In the genomic region with DNA sequence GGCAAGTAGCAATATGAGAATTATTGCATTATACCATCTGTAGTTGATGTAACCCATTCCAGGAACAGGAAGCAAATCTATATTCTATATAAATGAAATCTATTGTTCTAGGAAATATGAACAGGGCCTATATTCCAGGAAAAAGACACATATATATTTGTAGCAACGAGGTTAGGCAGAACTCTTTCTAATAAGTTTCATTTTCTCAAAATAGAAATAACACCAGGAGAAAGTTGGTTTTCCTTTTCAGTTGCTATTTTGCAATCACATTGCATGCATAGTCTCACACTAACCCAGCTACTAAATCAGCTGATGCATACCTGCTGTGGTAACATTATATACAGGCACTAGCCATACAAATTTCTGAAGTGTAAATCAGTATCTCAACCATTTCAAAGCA, we compare ENCODE assay signal across 9 cellular contexts. TPM values are rescaled to one million over a fixed set of nuclear protein-coding genes. Genes with fewer than 3 reads are reported as not detected.
DNase-seq lines count a peak whose midpoint lies in the region; ATAC-seq, FAIRE-seq and TF ChIP-seq lines count a peak whose summit lies in the region.
"Had no signal": no experiment of that assay in that cellular context is flagged by ENCODE, and none has a peak within 500 bp of the region (broad histone marks: within the 10 kb centered on the region; RNA-seq: fewer than 3 reads in every experiment).

No MANE protein-coding gene starts in this region.

- H3K4me1 ChIP-seq in Panc1 (ENCODE audit: control insufficient read depth, insufficient read depth, low read length) (no peaks in the 10 kb centered on the region; the same call in 1 of the 2 replicates), kidney (ENCODE audit: control insufficient read depth in 1 of 2, insufficient read depth in 1 of 2, low read depth in 1 of 2, low read length in 2 of 2) (peaks cover 2 to 4% of the 10 kb centered on the region in 2 donors)

- H3K4me3 ChIP-seq in Panc1 (ENCODE audit: low read depth in 2 of 2, low read length in 2 of 2): no peak overlapping the region
- no peak overlapping the region for H3K4me3 ChIP-seq in foreskin fibroblast (ENCODE audit: low read depth in 1 of 2, low read length in 2 of 2)
- no peak overlapping the region for H3K4me3 ChIP-seq in kidney (ENCODE audit: low read length in 2 of 2)
- H3K4me3 ChIP-seq: lung had no signal

- POLR2A ChIA-PET in Panc1 (lab: Charles Lee): no interaction called here

- H3K9ac ChIP-seq in kidney (ENCODE audit: low read length in 2 of 2): no peak overlapping the region

- FAIRE-seq in GM19239 (lab: Jason Lieb, UNC): peak; percentile 86
- no peak for FAIRE-seq in kidney (lab: Jason Lieb, UNC)

- TF ChIP-seq CTCF in Panc1 (IDR thresholded peaks at IDR 0.05): no peak
- TF ChIP-seq CTCF in foreskin fibroblast (IDR thresholded peaks at IDR 0.05; ENCODE audit: low read depth, low read length): no peak
- no peak for TF ChIP-seq CTCF in kidney (IDR thresholded peaks at IDR 0.05; ENCODE audit: borderline replicate concordance, extremely low read depth, insufficient read depth)

- BruUV-seq in Panc1 (replicated peaks; lab: Mats Ljungman, UMichigan): no TSS peak

- CTCF ChIA-PET in Panc1 (lab: Charles Lee): no interaction called here

- H3K27me3 ChIP-seq in Panc1 (ENCODE audit: control insufficient read depth, insufficient read depth, low read length): no peaks in the 10 kb centered on the region

- H3K27ac ChIP-seq in Panc1 (ENCODE audit: low read length) (peak overlapping the region; percentile 46; the same call in 1 of the 2 replicates), kidney (ENCODE audit: low read depth in 2 of 2, low read length in 2 of 2) (peak overlapping the region in 1 of 2 donors; percentile 53)

- no peaks in the 10 kb centered on the region for H3K36me3 ChIP-seq in Panc1 (ENCODE audit: control insufficient read depth, insufficient read depth, low read length)
- H3K36me3 ChIP-seq in kidney (ENCODE audit: control insufficient read depth in 1 of 2, insufficient read depth in 2 of 2, low read length in 2 of 2): no peaks in the 10 kb centered on the region

- ATAC-seq in Panc1: no peak
- ATAC-seq in stimulated activated naive CD8-positive, alpha-beta T cell treated with anti-CD3 and anti-CD28 coated beads, Interleukin-15, Interleukin-2, amounts not matched to agents 100 U/mL and 50 U/mL, for 24 hours: peak; percentile 45
- no peak for ATAC-seq in HG03521 (IDR thresholded peaks at IDR 0.05; ENCODE audit: unreplicated experiment)
- ATAC-seq in HG03460 (IDR thresholded peaks at IDR 0.05; ENCODE audit: unreplicated experiment): no peak
- ATAC-seq in GM18873 (IDR thresholded peaks at IDR 0.05; ENCODE audit: low FRiP score, unreplicated experiment): no peak

- no peak for DNase-seq in GM19239 (ENCODE audit: insufficient read length, low spot score)
- DNase-seq in Panc1 (ENCODE audit: low read depth, low spot score): no peak
- peak; percentile 47 to 72 for DNase-seq in foreskin fibroblast
- DNase-seq in stimulated activated naive CD8-positive, alpha-beta T cell treated with anti-CD3 and anti-CD28 coated beads, Interleukin-15, Interleukin-2, amounts not matched to agents 100 U/mL and 50 U/mL, for 24 hours: no peak
- no peak for DNase-seq in kidney

- in situ Hi-C loops in Panc1 (cut with HindIII; ENCODE audit: low pct_unique_long_range_greater_than_20kb, low sequenced_read_pairs): no loop called here

- H3K9me3 ChIP-seq in Panc1 (ENCODE audit: control insufficient read depth, insufficient read depth, low read depth, low read length) (peaks cover 8% of the 10 kb centered on the region; the same call in 1 of the 2 replicates), kidney (ENCODE audit: control insufficient read depth in 1 of 2, low read length in 2 of 2) (no peaks in the 10 kb centered on the region)

- intact Hi-C loops in Panc1 (cut with micrococcal nuclease; ENCODE audit: unreplicated experiment): no loop called here
- intact Hi-C loops in kidney (cut with DNase I): no loop called here

RNA-seq across cellular contexts. Expression of a gene that starts 6.2 kb away (rescaled TPM):
- total RNA-seq in Panc1 (2021; ENCODE audit: unreplicated experiment) (31.6 TPM), kidney (12.2 TPM)
- 6.9 TPM for polyA plus RNA-seq in Panc1 (2012; ENCODE audit: insufficient read length)
- polyA plus RNA-seq in kidney (ENCODE audit: insufficient read depth, low read depth, low replicate concordance): 6.9 TPM

RNA-seq across cellular contexts. Expression of a gene that starts 32.2 kb away (rescaled TPM):
- total RNA-seq in Panc1 (2021; ENCODE audit: unreplicated experiment) (29.8 TPM), kidney (20.1 TPM)
- 5.2 TPM for polyA plus RNA-seq in Panc1 (2012; ENCODE audit: insufficient read length)
- polyA plus RNA-seq in kidney (ENCODE audit: insufficient read depth, low read depth, low replicate concordance): 14.7 TPM

RNA-seq across cellular contexts. Expression of a gene that starts 44.0 kb away (rescaled TPM):
- 172 TPM for total RNA-seq in Panc1 (2021; ENCODE audit: unreplicated experiment)
- 69.3 TPM for polyA plus RNA-seq in Panc1 (2012; ENCODE audit: insufficient read length)
- 84.5 TPM for total RNA-seq in kidney
- polyA plus RNA-seq in kidney (ENCODE audit: insufficient read depth, low read depth, low replicate concordance): 43.8 TPM

Comparison
In these comparisons a context has a peak if more than half of its experiments do, and no peak if none do; other contexts are left out.
1. DNase-seq: peak in foreskin fibroblast (2 of 2); none in GM19239 (single experiment), Panc1 (single experiment), stimulated activated naive CD8-positive, alpha-beta T cell treated with anti-CD3 and anti-CD28 coated beads, Interleukin-15, Interleukin-2, amounts not matched to agents 100 U/mL and 50 U/mL, for 24 hours (single experiment) and kidney (single experiment).